24 cellular contexts compared by ENCODE assay signal in genomic region chr5:159033351-159033657, GRCh38.
DNase-seq lines count a peak whose midpoint lies in the region; ATAC-seq and TF ChIP-seq lines count a peak whose summit lies in the region.
"Had no signal": no experiment of that assay in that cellular context is flagged by ENCODE, and none has a peak within 500 bp of the region (broad histone marks: within the 10 kb centered on the region; RNA-seq: fewer than 3 reads in every experiment).

No MANE protein-coding gene starts in this region.

- H3K4me1 Mint-ChIP-seq in naive B cell = peaks cover 55 to 72% (median 66%) of the 10 kb centered on the region in 3 donors

- H3K9me3 ChIP-seq in right atrium auricular region = peaks cover 0 to 4% of the 10 kb centered on the region in 2 donors
- H3K9me3 ChIP-seq: MG63, psoas muscle, tibial nerve had no signal

- ATAC-seq in Right ventricle myocardium superior (ENCODE audit: poor library complexity) (no peak), naive B cell (ENCODE audit: low read depth in 2 of 2) (no peak), GM19397 (IDR thresholded peaks at IDR 0.05; ENCODE audit: unreplicated experiment) (no peak), GM21825 (IDR thresholded peaks at IDR 0.05; ENCODE audit: unreplicated experiment) (no peak), GM19455 (IDR thresholded peaks at IDR 0.05; ENCODE audit: unreplicated experiment) (no peak), GM19328 (IDR thresholded peaks at IDR 0.05; ENCODE audit: unreplicated experiment) (no peak)
- ATAC-seq: HepG2; naive thymus-derived CD8-positive, alpha-beta T cell; psoas muscle had no signal

- intact Hi-C loops in Right ventricle myocardium superior (cut with DNase I) = no loop called here

- no peaks in the 10 kb centered on the region for H3K27me3 ChIP-seq in right atrium auricular region
- H3K27me3 ChIP-seq: MG63, tibial nerve had no signal

- no peak for TF ChIP-seq CTCF in right atrium auricular region (IDR thresholded peaks at IDR 0.05)
- no peak for TF ChIP-seq CTCF in coronary artery (IDR thresholded peaks at IDR 0.05)

- H3K36me3 Mint-ChIP-seq in naive B cell = peaks cover 7 to 10% of the 10 kb centered on the region in 2 donors

- peak overlapping the region; percentile 16 to 60 for H3K27ac ChIP-seq in right atrium auricular region
- peak overlapping the region in 1 of 2 donors; percentile 72 for H3K27ac ChIP-seq in coronary artery
- H3K27ac ChIP-seq: epithelial cell of prostate, VCaP had no signal

- peaks cover 0 to 6% (median 3%) of the 10 kb centered on the region in 7 donors for H3K9me3 Mint-ChIP-seq in naive B cell

- H3K4me3 ChIP-seq in right atrium auricular region = no peak overlapping the region
- peak overlapping the region; percentile 16 for H3K4me3 ChIP-seq in coronary artery
- H3K4me3 ChIP-seq: MG63, psoas muscle, tibial nerve had no signal

- H3K27ac Mint-ChIP-seq in naive B cell = peak overlapping the region in 3 of 6 donors; percentile 53 to 86 (median 73)
- H3K27ac Mint-ChIP-seq: naive thymus-derived CD8-positive, alpha-beta T cell had no signal

- H3K36me3 ChIP-seq in right atrium auricular region = no peaks in the 10 kb centered on the region
- H3K36me3 ChIP-seq: MG63, tibial nerve had no signal

- H3K4me1 ChIP-seq in right atrium auricular region = peaks cover 0 to 28% of the 10 kb centered on the region in 2 donors

- peak overlapping the region in 6 of 8 donors; percentile 57 to 81 (median 74) for H3K4me3 Mint-ChIP-seq in naive B cell
- H3K4me3 Mint-ChIP-seq: naive thymus-derived CD8-positive, alpha-beta T cell had no signal

- no peaks in the 10 kb centered on the region for H3K27me3 Mint-ChIP-seq in naive B cell

- DNase-seq in right atrium auricular region (ENCODE audit: low spot score) (no peak), Right ventricle myocardium superior (no peak), coronary artery (ENCODE audit: low spot score) (no peak), naive B cell (no peak)
- DNase-seq: activated CD4-positive, alpha-beta T cell treated with anti-CD3 and anti-CD28 coated beads, Interleukin-2, amount 50 U/mL, for 4 hours; activated T-cell treated with anti-CD3 and anti-CD28 coated beads for 4 hours; cortex of kidney; DMS153; GOT3; MG63; naive thymus-derived CD8-positive, alpha-beta T cell; NCI-H187 treated with DMSO at 0.1 percent for 48 hours; NCI-H446; psoas muscle; stimulated activated CD4-positive, alpha-beta T cell treated with anti-CD3 and anti-CD28 coated beads, Interleukin-12 subunit alpha, Interleukin-12 subunit beta, amount 100 ng/mL, for 4 hours; T-helper 1 cell had no signal
